In genomic region chr16:58001781-58002410, GRCh38 we compare ENCODE assay signal across 8 cellular contexts. TPM values are rescaled to one million over a fixed set of nuclear protein-coding genes. Genes with fewer than 3 reads are reported as not detected.
A peak's percentile ranks its signal among the peaks of the same experiment; 100 is the strongest.
DNase-seq lines count a peak whose midpoint lies in the region; ATAC-seq and TF ChIP-seq lines count a peak whose summit lies in the region.

No MANE protein-coding gene starts in this region.

- H4K8ac ChIP-seq in IMR-90 (ENCODE audit: low read depth in 2 of 2, low read length in 2 of 2) = peak overlapping the region in 1 of 2 experiments; percentile 50; a peak in 1 of 4 replicates

- H4K91ac ChIP-seq in IMR-90 (ENCODE audit: insufficient read depth, low read depth, low read length) = no peak overlapping the region

- H3K36me3 Mint-ChIP-seq in chondrocyte (ENCODE audit: low read depth) = peaks cover 6% of the 10 kb centered on the region

- H3K9me3 Mint-ChIP-seq in chondrocyte (ENCODE audit: low read depth) = no peaks in the 10 kb centered on the region

- ATAC-seq in IMR-90 (ENCODE audit: low read depth) = no peak
- ATAC-seq in GM19397 (IDR thresholded peaks at IDR 0.05; ENCODE audit: unreplicated experiment) = no peak

- H3K4me1 ChIP-seq in IMR-90 (ENCODE audit: control insufficient read depth, insufficient read depth, low read length) (peaks cover 12% of the 10 kb centered on the region), muscle layer of colon (ENCODE audit: insufficient read depth, low read length) (peaks cover 12% of the 10 kb centered on the region)

- H2BK5ac ChIP-seq in IMR-90 (ENCODE audit: low read depth, low read length, poor library complexity, severe bottlenecking) = no peak overlapping the region

- peak overlapping the region; percentile 36 for H2AFZ ChIP-seq in IMR-90 (replicated peaks; ENCODE audit: low read length, poor library complexity)

- H3K27ac Mint-ChIP-seq in chondrocyte (ENCODE audit: unreplicated experiment) = no peak overlapping the region

- H3K14ac ChIP-seq in IMR-90 (replicated peaks; ENCODE audit: low read depth, low read length) = peak overlapping the region; percentile 4; the same call in 1 of the 2 replicates

- H3K4ac ChIP-seq in IMR-90 (ENCODE audit: low read depth, low read length) = no peak overlapping the region

- H3K27me3 Mint-ChIP-seq in chondrocyte (ENCODE audit: low read depth) = no peaks in the 10 kb centered on the region

- dilution Hi-C loops in IMR-90 (cut with HindIII; ENCODE audit: low sequenced_read_pairs, unreplicated experiment) = no loop called here

- intact Hi-C loops in IMR-90 (cut with micrococcal nuclease) = loop anchor here (1.0 to 10.0 kb wide), 6 partner anchors 103 to 425 kb away; no protein-coding TSS in a partner anchor

- BruUV-seq in IMR-90 (replicated peaks; lab: Mats Ljungman, UMichigan) = no TSS peak

- H3K56ac ChIP-seq in IMR-90 (ENCODE audit: extremely low read depth, insufficient read depth, low read length) = no peak overlapping the region

- TF ChIP-seq CTCF in AG04450 (IDR thresholded peaks at IDR 0.05; ENCODE audit: low read depth, low read length) (no peak), IMR-90 (conservative IDR thresholded peaks at IDR 0.05; ENCODE audit: low read depth, low read length) (no peak), chondrocyte (IDR thresholded peaks at IDR 0.05) (no peak)

- DNase-seq in AG04450 (ENCODE audit: low read depth, low spot score) = no peak
- no peak for DNase-seq in IMR-90
- DNase-seq in chondrocyte (ENCODE audit: low spot score) = no peak
- no peak for DNase-seq in D341Med (ENCODE audit: low spot score)
- DNase-seq in stimulated activated CD4-positive, alpha-beta T cell treated with anti-CD3 and anti-CD28 coated beads, Interleukin-2, amount 100 ng/mL, for 48 hours = no peak
- DNase-seq in NCI-H446 (lab: John Stamatoyannopoulos, UW) = no peak

- H3K9ac ChIP-seq in IMR-90 (ENCODE audit: low read depth, low read length) = peak overlapping the region; percentile 64
- H3K9ac ChIP-seq in muscle layer of colon (ENCODE audit: low read length) = no peak overlapping the region

- H4K5ac ChIP-seq in IMR-90 (ENCODE audit: low read depth, low read length) = peak overlapping the region; percentile 23; the same call in 1 of the 2 replicates

- no peak overlapping the region for H2AK9ac ChIP-seq in IMR-90 (replicated peaks; ENCODE audit: low read depth, low read length, poor library complexity)

- H3K4me2 ChIP-seq in IMR-90 (ENCODE audit: low read depth, low read length) = peak overlapping the region; percentile 91

- no peak for TF ChIP-seq POLR2A in IMR-90 (IDR thresholded peaks at IDR 0.05; ENCODE audit: low read depth, low read length)

- no peak overlapping the region for H2BK120ac ChIP-seq in IMR-90 (ENCODE audit: low read depth, low read length)

- peaks cover 10% of the 10 kb centered on the region; the same call in 1 of the 2 replicates for H4K20me1 ChIP-seq in IMR-90 (ENCODE audit: insufficient read depth, low read length)

- H3K36me3 ChIP-seq in IMR-90 (ENCODE audit: control insufficient read depth, insufficient read depth, low read length) = peaks cover 22% of the 10 kb centered on the region
- H3K36me3 ChIP-seq in muscle layer of colon (ENCODE audit: insufficient read depth, low read length) = peaks cover 10% of the 10 kb centered on the region

- POLR2A ChIA-PET in AG04450 (lab: Yijun Ruan, JAX) (no interaction called here), IMR-90 (lab: Charles Lee; ENCODE audit: unreplicated experiment) (no interaction called here)

- peaks cover 11% of the 10 kb centered on the region; the same call in 1 of the 2 replicates for H3K9me1 ChIP-seq in IMR-90 (ENCODE audit: insufficient read depth, low read length)

- H3K27ac ChIP-seq in AG04450 (ENCODE audit: low read depth, low read length) = no peak overlapping the region
- no peak overlapping the region; the same call in 1 of the 2 replicates for H3K27ac ChIP-seq in IMR-90 (ENCODE audit: insufficient read depth, low read length)
- H3K27ac ChIP-seq in muscle layer of colon (ENCODE audit: low read depth, low read length) = peak overlapping the region; percentile 97

- 20% methylated on average over 1 of the region's 10 CpGs; no CpG with 5 or more reads in 1 of the 2 experiments for whole genome bisulfite sequencing in IMR-90 (ENCODE audit: extremely low coverage in 2 of 2, insufficient read length in 1 of 2), 2 experiments

- no peak overlapping the region for H2BK20ac ChIP-seq in IMR-90 (ENCODE audit: low read depth, low read length)

- H2AK5ac ChIP-seq in IMR-90 (ENCODE audit: low read depth, low read length) = no peak overlapping the region; the same call in 1 of the 2 replicates

- peak overlapping the region; percentile 86 for H3K4me3 Mint-ChIP-seq in chondrocyte (ENCODE audit: unreplicated experiment)

- H3K27me3 ChIP-seq in AG04450 (ENCODE audit: control insufficient read depth, insufficient read depth, low read length) = no peaks in the 10 kb centered on the region
- H3K27me3 ChIP-seq in IMR-90 (ENCODE audit: control insufficient read depth, insufficient read depth, low read length) = no peaks in the 10 kb centered on the region
- no peaks in the 10 kb centered on the region for H3K27me3 ChIP-seq in muscle layer of colon (ENCODE audit: control insufficient read depth in 1 of 2, insufficient read depth in 2 of 2, low read length in 2 of 2)

- H3K4me3 ChIP-seq in AG04450 (ENCODE audit: low read depth, low read length) (peak overlapping the region; percentile 89), IMR-90 (ENCODE audit: insufficient read depth, low read depth, low read length) (peak overlapping the region; percentile 70), muscle layer of colon (ENCODE audit: low read depth in 1 of 2, low read length in 2 of 2) (peak overlapping the region; percentile 87 to 94)

- H3K23ac ChIP-seq in IMR-90 (ENCODE audit: low read depth, low read length) = peak overlapping the region; percentile 18; the same call in 1 of the 2 replicates

- H3K79me1 ChIP-seq in IMR-90 (ENCODE audit: low read depth in 1 of 2, low read length in 2 of 2) = peaks cover 18 to 47% of the 10 kb centered on the region in 2 experiments

- peaks cover 36% of the 10 kb centered on the region for H3K4me1 Mint-ChIP-seq in chondrocyte (ENCODE audit: low read depth)

- no peak for TF ChIP-seq RAD21 in IMR-90 (IDR thresholded peaks at IDR 0.05; ENCODE audit: low read length)

- CTCF ChIA-PET in AG04450 (lab: Charles Lee) = interaction anchor here (0.7 to 8.1 kb wide), 6 partner anchors 24 to 754 kb away, joined by 3 to 47 read pairs (median 4); no protein-coding TSS in a partner anchor
- CTCF ChIA-PET in IMR-90 (lab: Yijun Ruan, JAX) = interaction anchor here (0.6 to 1.4 kb wide), 4 partner anchors 95 to 421 kb away, joined by 3 to 6 read pairs (median 3); no protein-coding TSS in a partner anchor

- no peak overlapping the region for H2BK15ac ChIP-seq in IMR-90 (ENCODE audit: low read depth, low read length)

- no peaks in the 10 kb centered on the region for H3K9me3 ChIP-seq in AG04450 (ENCODE audit: control insufficient read depth, insufficient read depth, low read length)
- H3K9me3 ChIP-seq in IMR-90 (ENCODE audit: control insufficient read depth, insufficient read depth, low read length) = no peaks in the 10 kb centered on the region
- no peaks in the 10 kb centered on the region for H3K9me3 ChIP-seq in muscle layer of colon (ENCODE audit: low read length)

- in situ Hi-C loops in IMR-90 (cut with MboI; ENCODE audit: low sequenced_read_pairs) = loop anchor here (5.0 to 10.0 kb wide), 3 partner anchors 105 to 437 kb away; no protein-coding TSS in a partner anchor

- H3K18ac ChIP-seq in IMR-90 (ENCODE audit: low read depth, low read length) = no peak overlapping the region

TF ChIP-seq in IMR-90, 13 proteins besides CTCF, POLR2A, EP300 and RAD21:
- TF ChIP-seq BHLHE40 (IDR thresholded peaks at IDR 0.05; ENCODE audit: low read depth, low read length) (no peak), CHD1 (IDR thresholded peaks at IDR 0.05; ENCODE audit: low read depth, low read length) (no peak)

RNA-seq across cellular contexts. Expression of gene USB1, which starts 0.7 kb away (rescaled TPM):
- 48.7 and 57.9 TPM in 2 replicates for polyA plus RNA-seq in AG04450 (2011; rRNA removed)
- 52.0 and 73.3 TPM in 2 replicates for polyA minus RNA-seq in AG04450 (2011; rRNA and poly(A)+ RNA removed)
- 23.1 and 45.9 TPM in 2 replicates for total RNA-seq in IMR-90 (2012; rRNA removed)
- 94.9 and 96.8 TPM in 2 replicates for polyA plus RNA-seq in IMR-90 (2012; rRNA removed)
- 126 and 158 TPM in 2 replicates for polyA plus RNA-seq in IMR-90 (2012; cell fraction: cytosol; rRNA removed)
- 32.4 and 62.6 TPM in 2 replicates for polyA plus RNA-seq in IMR-90 (2012; cell fraction: nucleus; rRNA removed; ENCODE audit: low replicate concordance)
- total RNA-seq in chondrocyte = 37.9 to 46.0 TPM (median 41.5 TPM) in 3 replicates

RNA-seq across cellular contexts. Expression of gene ZNF319, which starts 1.4 kb away (rescaled TPM):
- polyA plus RNA-seq in AG04450 (2011; rRNA removed) (4.7 and 5.8 TPM in 2 replicates), IMR-90 (2012; rRNA removed) (6.3 TPM in 2 replicates)
- 5.4 and 6.6 TPM in 2 replicates for polyA minus RNA-seq in AG04450 (2011; rRNA and poly(A)+ RNA removed)
- total RNA-seq in IMR-90 (2012; rRNA removed) (0.83 and 0.90 TPM in 2 replicates), chondrocyte (9.2 to 12.0 TPM (median 11.9 TPM) in 3 replicates)
- polyA plus RNA-seq in IMR-90 (2012; cell fraction: cytosol; rRNA removed) = 6.7 and 10.4 TPM in 2 replicates
- 5.8 and 8.9 TPM in 2 replicates for polyA plus RNA-seq in IMR-90 (2012; cell fraction: nucleus; rRNA removed; ENCODE audit: low replicate concordance)

RNA-seq across cellular contexts. Expression of gene MMP15, which starts 23.7 kb away (rescaled TPM):
- 0.60 and 0.88 TPM in 2 replicates for polyA plus RNA-seq in AG04450 (2011; rRNA removed)
- polyA minus RNA-seq in AG04450 (2011; rRNA and poly(A)+ RNA removed) = 0.52 and 0.69 TPM in 2 replicates
- 0.18 and 0.28 TPM in 2 replicates for total RNA-seq in IMR-90 (2012; rRNA removed)
- 0.56 and 0.69 TPM in 2 replicates for polyA plus RNA-seq in IMR-90 (2012; rRNA removed)
- 0.69 and 1.1 TPM in 2 replicates for polyA plus RNA-seq in IMR-90 (2012; cell fraction: cytosol; rRNA removed)
- polyA plus RNA-seq in IMR-90 (2012; cell fraction: nucleus; rRNA removed; ENCODE audit: low replicate concordance) = 0.24 and 0.62 TPM in 2 replicates
- total RNA-seq in chondrocyte = 5.9 to 12.0 TPM (median 11.2 TPM) in 3 replicates

RNA-seq across cellular contexts. Expression of gene CNGB1, which starts 31.0 kb away (rescaled TPM):
- polyA plus RNA-seq in AG04450 (2011; rRNA removed) = not detected in 2 replicates
- not detected in 2 replicates for polyA minus RNA-seq in AG04450 (2011; rRNA and poly(A)+ RNA removed)
- not detected in 2 replicates for total RNA-seq in IMR-90 (2012; rRNA removed)
- not detected in 2 replicates for polyA plus RNA-seq in IMR-90 (2012; rRNA removed)
- polyA plus RNA-seq in IMR-90 (2012; cell fraction: cytosol; rRNA removed) = not detected in 2 replicates
- polyA plus RNA-seq in IMR-90 (2012; cell fraction: nucleus; rRNA removed; ENCODE audit: low replicate concordance) = 0.01 TPM in 1 of 2 replicates, not detected in the other
- not detected in 3 replicates for total RNA-seq in chondrocyte
